20 cellular contexts compared by ENCODE assay signal in the genomic region with DNA sequence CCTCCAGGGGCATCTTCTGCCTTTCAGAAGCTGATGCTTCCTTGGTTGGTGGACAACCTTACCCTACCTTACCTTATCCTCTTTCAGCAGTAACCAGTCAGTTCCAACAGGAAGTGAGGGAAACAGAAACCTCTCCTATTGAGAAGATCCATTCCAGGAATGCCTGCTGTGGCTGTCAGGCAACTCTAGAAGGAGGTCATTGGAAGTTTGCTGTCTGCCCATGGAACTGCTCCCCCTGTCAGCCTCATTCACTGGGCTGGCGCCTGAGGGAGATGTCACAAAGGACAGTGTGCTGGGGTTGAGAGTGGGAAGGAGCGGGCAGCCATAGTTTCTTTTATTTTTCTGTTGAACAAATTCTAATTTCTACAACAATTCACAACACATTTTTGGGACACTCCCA. TPM values are rescaled to one million over a fixed set of nuclear protein-coding genes. Genes with fewer than 3 reads are reported as not detected.
DNase-seq lines count a peak whose midpoint lies in the region; ATAC-seq, FAIRE-seq and TF ChIP-seq lines count a peak whose summit lies in the region.
"Had no signal": no experiment of that assay in that cellular context is flagged by ENCODE, and none has a peak within 500 bp of the region (broad histone marks: within the 10 kb centered on the region; RNA-seq: fewer than 3 reads in every experiment).

No MANE protein-coding gene starts in this region.

- H3K27me3 Mint-ChIP-seq in activated naive CD8-positive, alpha-beta T cell treated with anti-CD3 and anti-CD28 coated beads for 36 hours = peaks cover 5% of the 10 kb centered on the region
- H3K27me3 Mint-ChIP-seq in activated naive CD8-positive, alpha-beta T cell treated with anti-CD3 and anti-CD28 coated beads, Interleukin-2, amount 50 U/mL, for 24 hours = peaks cover 2% of the 10 kb centered on the region
- peaks cover 2% of the 10 kb centered on the region for H3K27me3 Mint-ChIP-seq in neural progenitor cell (ENCODE audit: insufficient read depth, low read depth)
- H3K27me3 Mint-ChIP-seq in natural killer cell (ENCODE audit: low read depth in 2 of 2) = peaks cover 0 to 27% of the 10 kb centered on the region in 2 donors
- H3K27me3 Mint-ChIP-seq: CD4-positive, alpha-beta memory T cell had no signal

- intact Hi-C loops in natural killer cell (cut with micrococcal nuclease) = no loop called here

- H3K27ac Mint-ChIP-seq in activated naive CD8-positive, alpha-beta T cell treated with anti-CD3 and anti-CD28 coated beads for 36 hours = peak overlapping the region; percentile 29
- H3K27ac Mint-ChIP-seq in activated naive CD8-positive, alpha-beta T cell treated with anti-CD3 and anti-CD28 coated beads, Interleukin-2, amount 50 U/mL, for 24 hours = no peak overlapping the region
- peak overlapping the region; percentile 40 for H3K27ac Mint-ChIP-seq in neural progenitor cell
- H3K27ac Mint-ChIP-seq in natural killer cell = no peak overlapping the region
- H3K27ac Mint-ChIP-seq: CD14-positive monocyte; CD4-positive, alpha-beta memory T cell had no signal

- H3K9me3 ChIP-seq in neural progenitor cell (ENCODE audit: low read depth) = no peaks in the 10 kb centered on the region
- H3K9me3 ChIP-seq: A549, BLaER1, HAP-1 had no signal

- no peaks in the 10 kb centered on the region for H3K4me1 Mint-ChIP-seq in activated naive CD8-positive, alpha-beta T cell treated with anti-CD3 and anti-CD28 coated beads for 36 hours
- H3K4me1 Mint-ChIP-seq in activated naive CD8-positive, alpha-beta T cell treated with anti-CD3 and anti-CD28 coated beads, Interleukin-2, amount 50 U/mL, for 24 hours = no peaks in the 10 kb centered on the region
- H3K4me1 Mint-ChIP-seq in neural progenitor cell = peaks cover under 1% of the 10 kb centered on the region
- H3K4me1 Mint-ChIP-seq in natural killer cell = no peaks in the 10 kb centered on the region
- H3K4me1 Mint-ChIP-seq: CD14-positive monocyte; CD4-positive, alpha-beta memory T cell had no signal

- no peaks in the 10 kb centered on the region for H3F3A ChIP-seq in neural progenitor cell (ENCODE audit: low read depth)

- no peak overlapping the region for H3K4me2 ChIP-seq in neural progenitor cell
- H3K4me2 ChIP-seq: A549, BLaER1 had no signal

- no peaks in the 10 kb centered on the region for H3K4me1 ChIP-seq in neural progenitor cell
- H3K4me1 ChIP-seq: A549, HAP-1 had no signal

- H2AFZ ChIP-seq in neural progenitor cell (replicated peaks) = no peak overlapping the region
- H2AFZ ChIP-seq: GM23248 had no signal

- no peak overlapping the region for H3K9ac ChIP-seq in neural progenitor cell
- H3K9ac ChIP-seq: BLaER1, GM23248 had no signal

- no peak overlapping the region for H3K27ac ChIP-seq in neural progenitor cell
- H3K27ac ChIP-seq: 22Rv1, A549, BLaER1, GM23248 had no signal

- no peak overlapping the region for H3K4me3 ChIP-seq in neural progenitor cell
- H3K4me3 ChIP-seq: A549, BLaER1, GM23248, HAP-1 had no signal

- TF ChIP-seq CTCF in neural progenitor cell (IDR thresholded peaks at IDR 0.05) (no peak), natural killer cell (IDR thresholded peaks at IDR 0.05) (no peak)

- no peaks in the 10 kb centered on the region for H3K27me3 ChIP-seq in neural progenitor cell
- H3K27me3 ChIP-seq: BLaER1 had no signal

- no peak for ATAC-seq in activated naive CD8-positive, alpha-beta T cell treated with anti-CD3 and anti-CD28 coated beads, Interleukin-2, amount 50 U/mL, for 24 hours
- ATAC-seq in natural killer cell = no peak
- ATAC-seq: A549 had no signal

- H3K36me3 ChIP-seq in neural progenitor cell = no peaks in the 10 kb centered on the region
- H3K36me3 ChIP-seq: BLaER1, HAP-1 had no signal

- no peak overlapping the region for H3K4me3 Mint-ChIP-seq in activated naive CD8-positive, alpha-beta T cell treated with anti-CD3 and anti-CD28 coated beads for 36 hours
- no peak overlapping the region for H3K4me3 Mint-ChIP-seq in activated naive CD8-positive, alpha-beta T cell treated with anti-CD3 and anti-CD28 coated beads, Interleukin-2, amount 50 U/mL, for 24 hours
- no peak overlapping the region for H3K4me3 Mint-ChIP-seq in neural progenitor cell
- no peak overlapping the region for H3K4me3 Mint-ChIP-seq in natural killer cell
- H3K4me3 Mint-ChIP-seq: CD14-positive monocyte; CD4-positive, alpha-beta memory T cell had no signal

- no peaks in the 10 kb centered on the region for H3K79me2 ChIP-seq in neural progenitor cell (ENCODE audit: low read depth)

- no peak for FAIRE-seq in GM19239 (lab: Jason Lieb, UNC)
- FAIRE-seq: A549, GM12891, HTR-8/SVneo had no signal

- H3K9me3 Mint-ChIP-seq in activated naive CD8-positive, alpha-beta T cell treated with anti-CD3 and anti-CD28 coated beads for 36 hours = no peaks in the 10 kb centered on the region
- no peaks in the 10 kb centered on the region for H3K9me3 Mint-ChIP-seq in activated naive CD8-positive, alpha-beta T cell treated with anti-CD3 and anti-CD28 coated beads, Interleukin-2, amount 50 U/mL, for 24 hours
- H3K9me3 Mint-ChIP-seq in neural progenitor cell = no peaks in the 10 kb centered on the region
- H3K9me3 Mint-ChIP-seq in natural killer cell = peaks cover 0 to 2% of the 10 kb centered on the region in 2 donors

- DNase-seq in activated naive CD8-positive, alpha-beta T cell treated with anti-CD3 and anti-CD28 coated beads for 36 hours = no peak
- DNase-seq in activated naive CD8-positive, alpha-beta T cell treated with anti-CD3 and anti-CD28 coated beads, Interleukin-2, amount 50 U/mL, for 24 hours = no peak
- DNase-seq in islet precursor cell = peak; percentile 48
- DNase-seq in neural progenitor cell (ENCODE audit: low spot score) = no peak
- no peak for DNase-seq in GM19239 (ENCODE audit: insufficient read length, low spot score)
- DNase-seq in NCI-H1694 treated with DMSO at 0.1 percent for 48 hours (lab: John Stamatoyannopoulos, UW) = no peak
- no peak for DNase-seq in natural killer cell
- DNase-seq: CD4-positive, alpha-beta memory T cell; DMS153; DMS79; GF-D8; GM23248; IMR-90 had no signal

- no peaks in the 10 kb centered on the region for H4K20me1 ChIP-seq in neural progenitor cell (ENCODE audit: low read depth)
- H4K20me1 ChIP-seq: BLaER1 had no signal

- no peaks in the 10 kb centered on the region for H3K36me3 Mint-ChIP-seq in activated naive CD8-positive, alpha-beta T cell treated with anti-CD3 and anti-CD28 coated beads for 36 hours
- no peaks in the 10 kb centered on the region for H3K36me3 Mint-ChIP-seq in activated naive CD8-positive, alpha-beta T cell treated with anti-CD3 and anti-CD28 coated beads, Interleukin-2, amount 50 U/mL, for 24 hours (ENCODE audit: low read depth)
- H3K36me3 Mint-ChIP-seq in neural progenitor cell = no peaks in the 10 kb centered on the region
- H3K36me3 Mint-ChIP-seq in natural killer cell = no peaks in the 10 kb centered on the region
- H3K36me3 Mint-ChIP-seq: CD14-positive monocyte; CD4-positive, alpha-beta memory T cell had no signal

RNA-seq across cellular contexts. Expression of gene IRX1, which starts 54.7 kb away (rescaled TPM):
- not detected for total RNA-seq in activated naive CD8-positive, alpha-beta T cell treated with anti-CD3 and anti-CD28 coated beads for 36 hours
- total RNA-seq in neural progenitor cell (ENCODE audit: low replicate concordance) (0.95 and 7.6 TPM in 2 replicates), natural killer cell (not detected)
- total RNA-seq: CD4-positive, alpha-beta memory T cell; IMR-90 had no signal

Comparison
In these comparisons a context has a peak if more than half of its experiments do, and no peak if none do; other contexts are left out.
1. H3K27ac Mint-ChIP-seq: peak in activated naive CD8-positive, alpha-beta T cell treated with anti-CD3 and anti-CD28 coated beads for 36 hours (single experiment) and neural progenitor cell (single experiment); none in activated naive CD8-positive, alpha-beta T cell treated with anti-CD3 and anti-CD28 coated beads, Interleukin-2, amount 50 U/mL, for 24 hours (single experiment) and natural killer cell (0 of 2).